In the genomic region with DNA sequence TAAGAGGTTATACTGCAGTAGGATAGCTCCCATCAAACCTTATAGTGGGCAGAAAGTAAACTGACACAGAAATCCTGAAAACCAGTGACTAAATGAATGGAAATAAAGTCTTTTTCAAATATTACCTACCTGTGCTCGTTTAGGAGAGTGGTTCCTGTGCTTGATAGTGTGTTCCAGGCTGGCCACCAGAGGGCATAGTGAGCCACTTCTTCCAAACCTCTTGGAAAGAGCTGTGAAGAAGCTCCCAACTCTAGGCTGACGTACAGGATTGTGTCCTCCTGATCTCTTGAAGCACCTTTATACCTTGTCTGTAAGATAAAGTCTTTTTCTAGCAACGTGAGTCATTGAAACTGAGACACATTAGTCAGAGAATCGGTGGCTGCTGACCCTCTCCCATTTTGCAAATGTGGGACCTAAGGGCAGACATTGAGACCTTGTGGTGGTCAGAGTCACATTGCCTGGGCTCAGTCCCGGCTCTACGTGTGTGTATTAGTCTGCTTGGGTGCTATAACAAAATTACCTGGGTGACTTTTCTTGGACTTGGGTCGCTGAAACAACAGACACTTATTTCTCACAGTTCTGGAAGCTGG, we compare ENCODE assay signal across 8 cellular contexts. TPM values are rescaled to one million over a fixed set of nuclear protein-coding genes. Genes with fewer than 3 reads are reported as not detected.
A peak's percentile ranks its signal among the peaks of the same experiment; 100 is the strongest.
DNase-seq lines count a peak whose midpoint lies in the region; ATAC-seq and TF ChIP-seq lines count a peak whose summit lies in the region.

No MANE protein-coding gene starts in this region.

- H3K27me3 ChIP-seq in CD8-positive, alpha-beta T cell (ENCODE audit: insufficient read depth, low read length), result no peaks in the 10 kb centered on the region
- H3K27me3 ChIP-seq in SK-N-SH (ENCODE audit: insufficient read depth), result no peaks in the 10 kb centered on the region
- no peaks in the 10 kb centered on the region for H3K27me3 ChIP-seq in sigmoid colon

- peaks cover 45% of the 10 kb centered on the region for H3K36me3 ChIP-seq in CD8-positive, alpha-beta T cell (ENCODE audit: insufficient read depth, low read length)
- H3K36me3 ChIP-seq in SK-N-SH (replicated peaks in 1 of 2; ENCODE audit: control insufficient read depth in 1 of 2, insufficient read depth in 2 of 2, low read length in 1 of 2), result peaks cover 40 to 50% of the 10 kb centered on the region in 2 experiments
- H3K36me3 ChIP-seq in sigmoid colon, result peaks cover 0 to 57% (median 7%) of the 10 kb centered on the region in 4 donors

- H3K4me2 ChIP-seq in SK-N-SH, result no peak overlapping the region

- no peaks in the 10 kb centered on the region for H3K9me3 ChIP-seq in CD8-positive, alpha-beta T cell (ENCODE audit: low read length)
- H3K9me3 ChIP-seq in SK-N-SH (no peaks in the 10 kb centered on the region), sigmoid colon (no peaks in the 10 kb centered on the region)

- H4K20me1 ChIP-seq in SK-N-SH (ENCODE audit: insufficient read depth), result no peaks in the 10 kb centered on the region

- POLR2A ChIA-PET in CD8-positive, alpha-beta T cell (lab: Charles Lee), result interaction anchor here (0.7 to 1.0 kb wide), 2 partner anchors 17 to 430 kb away, joined by 3 read pairs; no protein-coding TSS in a partner anchor
- POLR2A ChIA-PET in SK-N-SH (lab: Yijun Ruan, JAX), result interaction anchor here (0.5 kb wide), 1 partner anchor 1141 kb away, joined by 4 read pairs; no protein-coding TSS in a partner anchor

- no peaks in the 10 kb centered on the region for H3K4me1 ChIP-seq in CD8-positive, alpha-beta T cell (ENCODE audit: insufficient read depth, low read length)
- H3K4me1 ChIP-seq in SK-N-SH (ENCODE audit: control insufficient read depth in 1 of 2, insufficient read depth in 2 of 2, low read depth in 1 of 2, low read length in 1 of 2), result peaks cover 0 to 2% of the 10 kb centered on the region in 2 experiments; a peak in 1 of 4 replicates
- no peaks in the 10 kb centered on the region for H3K4me1 ChIP-seq in sigmoid colon

- peaks cover 6% of the 10 kb centered on the region for H3K4me1 Mint-ChIP-seq in CD8-positive, alpha-beta T cell (ENCODE audit: low read depth)

- no peaks in the 10 kb centered on the region for H3K9me2 ChIP-seq in SK-N-SH

- intact Hi-C loops in CD8-positive, alpha-beta T cell (cut with DNase I, micrococcal nuclease), result loop anchor here (1.0 to 10.0 kb wide), 3 partner anchors 18 to 721 kb away; partner anchors contain the start of gene TDP1 (in 1 of the 2)
- intact Hi-C loops in sigmoid colon (cut with DNase I), result loop anchor here (2.0 to 5.0 kb wide), 2 partner anchors 261 to 784 kb away; no protein-coding TSS in a partner anchor

- H3K9ac ChIP-seq in SK-N-SH, result no peak overlapping the region

- in situ Hi-C loops in astrocyte of the spinal cord (cut with HindIII; ENCODE audit: low sequenced_read_pairs), result no loop called here

- CTCF ChIA-PET in CD8-positive, alpha-beta T cell (lab: Charles Lee), result interaction anchor here (0.6 to 3.2 kb wide), 20 partner anchors 8 to 947 kb away, joined by 3 to 39 read pairs (median 4); partner anchors contain the start of genes EFCAB11 and TDP1
- CTCF ChIA-PET in SK-N-SH (lab: Yijun Ruan, JAX), result interaction anchor here (0.5 to 12.2 kb wide), 58 partner anchors 12 to 770 kb away, joined by 3 to 222 read pairs (median 5); partner anchors contain the start of genes EFCAB11, KCNK13, PSMC1 and TDP1

- H3K4me3 Mint-ChIP-seq in CD8-positive, alpha-beta T cell, result no peak overlapping the region

- no peak overlapping the region for H3K27ac Mint-ChIP-seq in CD8-positive, alpha-beta T cell

- 50% methylated on average over 7 of the region's 7 CpGs for WGBS in SK-N-SH (ENCODE audit: low lambda C conversion rate)
- WGBS in sigmoid colon, 2 donors, result 66% methylated on average over 7 of the region's 7 CpGs

- TF ChIP-seq RAD21 in SK-N-SH (IDR thresholded peaks at IDR 0.05; ENCODE audit: low read length), result peak; percentile 87

- no peaks in the 10 kb centered on the region for H3K27me3 Mint-ChIP-seq in CD8-positive, alpha-beta T cell (ENCODE audit: low read depth)

- H3K79me2 ChIP-seq in SK-N-SH (ENCODE audit: insufficient read depth), result no peaks in the 10 kb centered on the region

- no peak for TF ChIP-seq POLR2A in sigmoid colon (IDR thresholded peaks at IDR 0.05)

- H3F3A ChIP-seq in SK-N-SH (replicated peaks; ENCODE audit: insufficient read depth), result peaks cover 5% of the 10 kb centered on the region

- TF ChIP-seq EP300 in SK-N-SH (IDR thresholded peaks at IDR 0.05; ENCODE audit: borderline replicate concordance in 1 of 2, low read depth in 1 of 2, low read length in 1 of 2) (no peak), sigmoid colon (IDR thresholded peaks at IDR 0.05) (no peak)

- H3K4me3 ChIP-seq in CD8-positive, alpha-beta T cell (ENCODE audit: low read depth, low read length), result no peak overlapping the region
- no peak overlapping the region; a peak in 1 of 4 replicates for H3K4me3 ChIP-seq in SK-N-SH (ENCODE audit: low read depth in 2 of 2, low read length in 1 of 2)
- no peak overlapping the region for H3K4me3 ChIP-seq in astrocyte of the spinal cord (ENCODE audit: low read depth, low read length)
- H3K4me3 ChIP-seq in sigmoid colon, result no peak overlapping the region

- no peak overlapping the region for H2AFZ ChIP-seq in SK-N-SH (ENCODE audit: low read depth)

- peaks cover 78% of the 10 kb centered on the region for H3K36me3 Mint-ChIP-seq in CD8-positive, alpha-beta T cell

- H3K27ac ChIP-seq in CD8-positive, alpha-beta T cell (ENCODE audit: low read depth, low read length), result no peak overlapping the region
- H3K27ac ChIP-seq in SK-N-SH (ENCODE audit: low read depth in 2 of 2, low read length in 1 of 2), result no peak overlapping the region
- no peak overlapping the region for H3K27ac ChIP-seq in sigmoid colon

- ATAC-seq in CD8-positive, alpha-beta T cell, result peak; percentile 61
- ATAC-seq in GM21390 (IDR thresholded peaks at IDR 0.05; ENCODE audit: unreplicated experiment), result peak; percentile 60
- no peak for ATAC-seq in HG02884 (IDR thresholded peaks at IDR 0.05; ENCODE audit: unreplicated experiment)

- peak; percentile 67 for TF ChIP-seq CTCF in CD8-positive, alpha-beta T cell (IDR thresholded peaks at IDR 0.05)
- peak; percentile 93 for TF ChIP-seq CTCF in SK-N-SH (IDR thresholded peaks at IDR 0.05)
- peak; percentile 85 for TF ChIP-seq CTCF in astrocyte of the spinal cord (IDR thresholded peaks at IDR 0.05; ENCODE audit: low read depth, low read length)
- peak; percentile 18 to 82 (median 62) for TF ChIP-seq CTCF in sigmoid colon (IDR thresholded peaks at IDR 0.05)

- no peaks in the 10 kb centered on the region for H3K9me3 Mint-ChIP-seq in CD8-positive, alpha-beta T cell

- peak in 6 of 7 experiments; percentile 19 to 60 (median 48) for DNase-seq in CD8-positive, alpha-beta T cell
- DNase-seq in MV-4-11 (lab: John Stamatoyannopoulos, UW) (peak; percentile 48), SK-N-SH (peak; percentile 69), astrocyte of the spinal cord (ENCODE audit: low read depth, low spot score) (peak; percentile 67), hepatic stellate cell (ENCODE audit: low spot score) (peak; percentile 69), sigmoid colon (peak; percentile 80)

TF ChIP-seq in SK-N-SH, 30 proteins besides CTCF, POLR2A, EP300 and RAD21:
- TF ChIP-seq POLR2AphosphoS5 (IDR thresholded peaks at IDR 0.05; ENCODE audit: low read depth, low read length) (no peak), SMC3 (IDR thresholded peaks at IDR 0.05; ENCODE audit: low read depth, low read length) (peak; percentile 87)

RNA-seq across cellular contexts. Expression of gene TDP1, which starts 17.6 kb away (rescaled TPM):
- total RNA-seq in CD8-positive, alpha-beta T cell, result 10 to 100 TPM; 51.0 to 52.8 TPM
- 14.5 and 18.1 TPM in 2 replicates for polyA plus RNA-seq in SK-N-SH (2012; rRNA removed)
- 13.3 and 15.7 TPM in 2 replicates for polyA plus RNA-seq in SK-N-SH (2012; cell fraction: cytosol; rRNA removed)
- 13.5 and 21.1 TPM in 2 replicates for polyA plus RNA-seq in SK-N-SH (2012; cell fraction: nucleus; rRNA removed)
- total RNA-seq in sigmoid colon, result 1 to 10 TPM; 6.4 to 8.3 (median 7.5) TPM
- 10 to 100 TPM in 1 of 3 donors, 1 to 10 TPM in 2; 6.0 to 11.7 (median 6.2) TPM for polyA plus RNA-seq in sigmoid colon

RNA-seq across cellular contexts. Expression of gene EFCAB11, which starts 18.8 kb away (rescaled TPM):
- 1 to 10 TPM in 1 of 2 experiments, under 1 TPM in 1; 0.76 to 1.1 TPM for total RNA-seq in CD8-positive, alpha-beta T cell
- 2.9 and 3.9 TPM in 2 replicates for polyA plus RNA-seq in SK-N-SH (2012; rRNA removed)
- 5.4 and 8.0 TPM in 2 replicates for polyA plus RNA-seq in SK-N-SH (2012; cell fraction: cytosol; rRNA removed)
- 1.4 and 2.8 TPM in 2 replicates for polyA plus RNA-seq in SK-N-SH (2012; cell fraction: nucleus; rRNA removed)
- 1 to 10 TPM; 7.8 to 8.9 (median 8.8) TPM for total RNA-seq in sigmoid colon
- 1 to 10 TPM; 7.2 to 9.0 (median 8.3) TPM for polyA plus RNA-seq in sigmoid colon

Comparison
In these comparisons a context has a peak if more than half of its experiments do, and no peak if none do; other contexts are left out.
1. RNA of gene TDP1, which starts 17.6 kb away (total RNA-seq): 51.0 to 52.8 TPM in CD8-positive, alpha-beta T cell; 6.4 to 8.3 TPM in sigmoid colon; every median in the first group is over 4 times any median in the second.
2. RNA of gene EFCAB11, which starts 18.8 kb away (total RNA-seq): 7.8 to 8.9 TPM in sigmoid colon; 0.76 to 1.1 TPM in CD8-positive, alpha-beta T cell; every median in the first group is over 4 times any median in the second.
3. Peak in every context shown above with its lines, with median percentiles within 50 percentile points of each other: DNase-seq and CTCF ChIP-seq.